In the genomic region with DNA sequence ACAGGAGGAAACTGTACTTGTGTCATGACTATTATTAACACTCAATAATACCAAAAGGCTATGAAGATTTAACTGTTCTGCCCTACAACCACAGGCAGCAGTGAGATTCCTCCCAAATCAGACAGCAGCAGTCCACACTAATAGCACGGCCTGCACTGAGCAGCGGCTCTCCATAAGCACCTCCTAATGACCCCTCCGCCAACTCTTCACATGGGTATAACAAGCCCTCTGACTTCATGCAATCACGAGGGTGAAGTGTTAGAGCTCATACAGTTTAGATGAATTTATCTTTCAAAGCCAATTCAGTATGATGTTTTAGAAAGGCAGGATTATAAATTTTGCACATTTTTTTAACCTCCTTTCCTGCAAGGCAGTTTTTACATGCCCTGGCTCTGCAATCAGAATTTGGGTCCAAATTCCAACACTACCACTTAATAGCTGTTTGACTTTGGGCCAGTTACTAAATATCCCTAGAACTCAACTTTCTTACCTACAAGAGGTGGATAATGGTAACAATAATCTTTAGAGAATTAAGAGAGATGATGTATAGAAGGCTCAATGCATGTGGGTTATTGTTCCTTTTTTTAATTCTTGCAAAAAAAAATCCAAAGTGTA, we compare ENCODE assay signal across 29 cellular contexts.
"Had no signal": no experiment of that assay in that cellular context is flagged by ENCODE, and none has a peak within 500 bp of the region (broad histone marks: within the 10 kb centered on the region; RNA-seq: fewer than 3 reads in every experiment).

No MANE protein-coding gene starts in this region.

- H3K4me3 Mint-ChIP-seq: immature natural killer cell; naive thymus-derived CD8-positive, alpha-beta T cell; nephron progenitor cell; neural progenitor cell; stimulated activated naive B cell treated with anti-CD40 and anti-IgM and Interleukin-4, amounts not matched to agents 10 μg/mL and 1 μg/mL and 100 μg/mL, for 72 hours had no signal

- H3K36me3 Mint-ChIP-seq: immature natural killer cell; naive thymus-derived CD8-positive, alpha-beta T cell; neural progenitor cell; stimulated activated naive B cell treated with anti-CD40 and anti-IgM and Interleukin-4, amounts not matched to agents 10 μg/mL and 1 μg/mL and 100 μg/mL, for 72 hours had no signal

- H3K27ac ChIP-seq: lower lobe of right lung, neural progenitor cell, neutrophil, parathyroid adenoma, psoas muscle, right atrium auricular region, skin epidermis, stomach, testis, thyroid gland, transverse colon, upper lobe of left lung, vagina had no signal

- H3K27ac Mint-ChIP-seq: immature natural killer cell; naive thymus-derived CD8-positive, alpha-beta T cell; nephron progenitor cell; neural progenitor cell; stimulated activated naive B cell treated with anti-CD40 and anti-IgM and Interleukin-4, amounts not matched to agents 10 μg/mL and 1 μg/mL and 100 μg/mL, for 72 hours had no signal

- DNase-seq: hypothalamus; immature natural killer cell; kidney; left colon; left ventricle myocardium superior; lower lobe of right lung; mammary epithelial cell; mesenchymal stem cell; naive thymus-derived CD8-positive, alpha-beta T cell; nephron progenitor cell; occipital lobe; psoas muscle; stimulated activated CD4-positive, alpha-beta T cell treated with anti-CD3 and anti-CD28 coated beads, Interleukin-12 subunit alpha, Interleukin-12 subunit beta, amount 100 ng/mL, for 4 hours; stimulated activated CD4-positive, alpha-beta T cell treated with anti-CD3 and anti-CD28 coated beads, Interleukin-15, amount 100 ng/mL, for 24 hours; stimulated activated CD4-positive, alpha-beta T cell treated with anti-CD3 and anti-CD28 coated beads, Interleukin-2, amount 100 ng/mL, for 24 hours; stimulated activated CD4-positive, alpha-beta T cell treated with anti-CD3 and anti-CD28 coated beads, Interleukin-4, amount 100 ng/mL, for 1 hour; stimulated activated naive B cell treated with anti-CD40 and anti-IgM and Interleukin-4, amounts not matched to agents 10 μg/mL and 1 μg/mL and 100 μg/mL, for 72 hours; stimulated activated naive CD8-positive, alpha-beta T cell treated with anti-CD3 and anti-CD28 coated beads, Interleukin-15, Interleukin-2, amounts not matched to agents 100 U/mL and 50 U/mL, for 24 hours; stomach; testis; thyroid gland; transverse colon; upper lobe of left lung had no signal

- H3K4me1 Mint-ChIP-seq: immature natural killer cell; naive thymus-derived CD8-positive, alpha-beta T cell; stimulated activated naive B cell treated with anti-CD40 and anti-IgM and Interleukin-4, amounts not matched to agents 10 μg/mL and 1 μg/mL and 100 μg/mL, for 72 hours had no signal

- H3K9me3 Mint-ChIP-seq: immature natural killer cell; nephron progenitor cell; neural progenitor cell; stimulated activated naive B cell treated with anti-CD40 and anti-IgM and Interleukin-4, amounts not matched to agents 10 μg/mL and 1 μg/mL and 100 μg/mL, for 72 hours had no signal
